In the genomic region with DNA sequence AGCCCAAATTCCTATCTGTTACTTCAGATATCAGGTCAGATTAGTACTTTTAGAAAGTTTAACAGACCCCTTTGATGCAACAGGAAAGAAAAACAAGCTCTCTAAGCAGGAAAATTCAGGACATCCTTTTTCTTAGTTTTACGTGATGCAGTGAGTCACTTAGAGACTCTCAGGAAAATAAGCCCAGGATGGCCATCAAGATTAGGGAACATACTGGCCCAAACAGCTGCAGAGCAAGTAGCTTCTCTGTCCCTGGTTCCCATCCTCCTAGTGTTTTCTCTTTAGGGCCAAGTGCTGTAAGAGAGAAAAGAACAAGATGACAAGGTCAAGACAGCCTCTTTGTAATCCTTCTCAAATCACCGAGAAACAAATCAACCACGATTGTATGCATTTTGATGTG, we compare ENCODE assay signal across 14 cellular contexts.
DNase-seq lines count a peak whose midpoint lies in the region; ATAC-seq and TF ChIP-seq lines count a peak whose summit lies in the region.
"Had no signal": no experiment of that assay in that cellular context is flagged by ENCODE, and none has a peak within 500 bp of the region (broad histone marks: within the 10 kb centered on the region; RNA-seq: fewer than 3 reads in every experiment).

No MANE protein-coding gene starts in this region.

- H3K9me3 ChIP-seq in GM23248 (ENCODE audit: low read depth) = no peaks in the 10 kb centered on the region
- no peaks in the 10 kb centered on the region for H3K9me3 ChIP-seq in SJSA1 (replicated peaks)
- no peaks in the 10 kb centered on the region for H3K9me3 ChIP-seq in esophagus squamous epithelium
- peaks cover 2% of the 10 kb centered on the region for H3K9me3 ChIP-seq in osteoblast (ENCODE audit: low read depth, low read length)
- H3K9me3 ChIP-seq: esophagus muscularis mucosa, SJCRH30 had no signal

- TF ChIP-seq POLR2A in esophagus squamous epithelium (IDR thresholded peaks at IDR 0.05) = no peak

- H3K4me2 ChIP-seq in GM23248 (ENCODE audit: unreplicated experiment) (peak overlapping the region; percentile 42), osteoblast (ENCODE audit: insufficient read depth, low read length) (peak overlapping the region; percentile 21)

- intact Hi-C loops in esophagus squamous epithelium (cut with DNase I) = no loop called here

- in situ Hi-C loops in GM23248 (cut with MboI) = no loop called here

- CTCF ChIA-PET in activated naive CD4-positive, alpha-beta T cell treated with anti-CD3 and anti-CD28 coated beads, Interleukin-2, amount 10 ng/mL, durations not matched to agents 7 days and 5 days (lab: Charles Lee) = no interaction called here

- H3K9me2 ChIP-seq in GM23248 (ENCODE audit: insufficient read depth) = no peaks in the 10 kb centered on the region

- H3K27ac Mint-ChIP-seq in activated naive CD4-positive, alpha-beta T cell treated with anti-CD3 and anti-CD28 coated beads, Interleukin-2, amount 10 ng/mL, durations not matched to agents 7 days and 5 days = no peak overlapping the region
- no peak overlapping the region for H3K27ac Mint-ChIP-seq in stimulated activated memory B cell treated with anti-CD40 and anti-IgM and Interleukin-4, amounts not matched to agents 10 μg/mL and 1 μg/mL and 100 μg/mL, for 72 hours
- H3K27ac Mint-ChIP-seq: activated CD4-positive, alpha-beta T cell treated with anti-CD3 and anti-CD28 coated beads, Interleukin-2, amount 10 ng/mL, durations not matched to agents 7 days and 5 days; activated naive CD8-positive, alpha-beta T cell treated with anti-CD3 and anti-CD28 coated beads, Interleukin-2, amount 10 ng/mL, durations not matched to agents 7 days and 5 days had no signal

- TF ChIP-seq CTCF in esophagus squamous epithelium (IDR thresholded peaks at IDR 0.05) = no peak
- TF ChIP-seq CTCF in osteoblast (IDR thresholded peaks at IDR 0.05; ENCODE audit: extremely low read depth, low read depth, low read length) = no peak

- H3K4me1 Mint-ChIP-seq in activated naive CD4-positive, alpha-beta T cell treated with anti-CD3 and anti-CD28 coated beads, Interleukin-2, amount 10 ng/mL, durations not matched to agents 7 days and 5 days = peaks cover 18% of the 10 kb centered on the region
- no peaks in the 10 kb centered on the region for H3K4me1 Mint-ChIP-seq in stimulated activated memory B cell treated with anti-CD40 and anti-IgM and Interleukin-4, amounts not matched to agents 10 μg/mL and 1 μg/mL and 100 μg/mL, for 72 hours

- peaks cover 9% of the 10 kb centered on the region; the same call in 1 of the 2 replicates for H3F3A ChIP-seq in GM23248 (ENCODE audit: insufficient read depth)

- no peaks in the 10 kb centered on the region for H3K36me3 Mint-ChIP-seq in activated naive CD4-positive, alpha-beta T cell treated with anti-CD3 and anti-CD28 coated beads, Interleukin-2, amount 10 ng/mL, durations not matched to agents 7 days and 5 days
- no peaks in the 10 kb centered on the region for H3K36me3 Mint-ChIP-seq in stimulated activated memory B cell treated with anti-CD40 and anti-IgM and Interleukin-4, amounts not matched to agents 10 μg/mL and 1 μg/mL and 100 μg/mL, for 72 hours

- peak; percentile 46 for DNase-seq in GM23248
- peak in 1 of 2 experiments; percentile 43 for DNase-seq in SJSA1 (ENCODE audit: low read depth in 1 of 2, low spot score in 2 of 2)
- DNase-seq in esophagus squamous epithelium (lab: John Stamatoyannopoulos, UW) = no peak
- DNase-seq in osteoblast (ENCODE audit: insufficient read length, low spot score, missing footprints) = no peak
- DNase-seq in activated naive CD4-positive, alpha-beta T cell treated with anti-CD3 and anti-CD28 coated beads, Interleukin-2, amount 10 ng/mL, durations not matched to agents 7 days and 5 days = no peak
- DNase-seq in activated gamma-delta T cell (lab: John Stamatoyannopoulos, UW) = no peak
- DNase-seq in activated CD4-positive, alpha-beta T cell treated with anti-CD3 and anti-CD28 coated beads, Interleukin-2, amount 50 U/mL, for 48 hours = no peak
- DNase-seq: activated CD4-positive, alpha-beta T cell treated with anti-CD3 and anti-CD28 coated beads, Interleukin-2, amount 10 ng/mL, durations not matched to agents 7 days and 5 days; activated naive CD8-positive, alpha-beta T cell treated with anti-CD3 and anti-CD28 coated beads, Interleukin-2, amount 10 ng/mL, durations not matched to agents 7 days and 5 days; stimulated activated CD8-positive, alpha-beta memory T cell treated with anti-CD3 and anti-CD28 coated beads, Interleukin-4, amount 100 ng/mL, for 48 hours had no signal

- H3K36me3 ChIP-seq in GM23248 (ENCODE audit: low read depth) = no peaks in the 10 kb centered on the region
- peaks cover 35% of the 10 kb centered on the region for H3K36me3 ChIP-seq in SJSA1
- H3K36me3 ChIP-seq in esophagus squamous epithelium = no peaks in the 10 kb centered on the region
- H3K36me3 ChIP-seq in osteoblast (ENCODE audit: insufficient read depth, low read length) = no peaks in the 10 kb centered on the region
- H3K36me3 ChIP-seq: esophagus muscularis mucosa, SJCRH30 had no signal

- H3K79me2 ChIP-seq in GM23248 (ENCODE audit: insufficient read depth) (no peaks in the 10 kb centered on the region), osteoblast (ENCODE audit: insufficient read depth, low read length) (no peaks in the 10 kb centered on the region)

- H3K27ac ChIP-seq in GM23248 (peak overlapping the region; percentile 38; the same call in 1 of the 2 replicates), SJSA1 (peak overlapping the region; percentile 100), esophagus squamous epithelium (peak overlapping the region; percentile 53 to 81 (median 80)), osteoblast (ENCODE audit: low read depth, low read length) (peak overlapping the region; percentile 59)
- H3K27ac ChIP-seq: esophagus muscularis mucosa, SJCRH30 had no signal

- no peak overlapping the region for H3K4me3 ChIP-seq in GM23248
- peak overlapping the region; percentile 48 for H3K4me3 ChIP-seq in SJSA1
- no peak overlapping the region for H3K4me3 ChIP-seq in esophagus squamous epithelium
- no peak overlapping the region for H3K4me3 ChIP-seq in osteoblast (ENCODE audit: insufficient read depth, low read length)
- H3K4me3 ChIP-seq: esophagus muscularis mucosa, K562, SJCRH30 had no signal

- H3K27me3 Mint-ChIP-seq in activated naive CD4-positive, alpha-beta T cell treated with anti-CD3 and anti-CD28 coated beads, Interleukin-2, amount 10 ng/mL, durations not matched to agents 7 days and 5 days = no peaks in the 10 kb centered on the region
- peaks cover 15% of the 10 kb centered on the region for H3K27me3 Mint-ChIP-seq in stimulated activated memory B cell treated with anti-CD40 and anti-IgM and Interleukin-4, amounts not matched to agents 10 μg/mL and 1 μg/mL and 100 μg/mL, for 72 hours
- H3K27me3 Mint-ChIP-seq: activated CD4-positive, alpha-beta T cell treated with anti-CD3 and anti-CD28 coated beads, Interleukin-2, amount 10 ng/mL, durations not matched to agents 7 days and 5 days; activated naive CD8-positive, alpha-beta T cell treated with anti-CD3 and anti-CD28 coated beads, Interleukin-2, amount 10 ng/mL, durations not matched to agents 7 days and 5 days had no signal

- H3K27me3 ChIP-seq in GM23248 (replicated peaks; ENCODE audit: insufficient read depth) = no peaks in the 10 kb centered on the region
- H3K27me3 ChIP-seq in SJSA1 (replicated peaks) = no peaks in the 10 kb centered on the region
- no peaks in the 10 kb centered on the region for H3K27me3 ChIP-seq in esophagus squamous epithelium
- H3K27me3 ChIP-seq in osteoblast (ENCODE audit: insufficient read depth, low read length) = peaks cover 4% of the 10 kb centered on the region
- H3K27me3 ChIP-seq: esophagus muscularis mucosa, SJCRH30 had no signal

- H4K20me1 ChIP-seq in GM23248 (ENCODE audit: insufficient read depth) (no peaks in the 10 kb centered on the region), osteoblast (ENCODE audit: insufficient read depth, low read length) (no peaks in the 10 kb centered on the region)

- H2AFZ ChIP-seq in GM23248 (no peak overlapping the region), osteoblast (ENCODE audit: low read length) (no peak overlapping the region)

- no peaks in the 10 kb centered on the region for H3K9me3 Mint-ChIP-seq in activated naive CD4-positive, alpha-beta T cell treated with anti-CD3 and anti-CD28 coated beads, Interleukin-2, amount 10 ng/mL, durations not matched to agents 7 days and 5 days
- no peaks in the 10 kb centered on the region for H3K9me3 Mint-ChIP-seq in stimulated activated memory B cell treated with anti-CD40 and anti-IgM and Interleukin-4, amounts not matched to agents 10 μg/mL and 1 μg/mL and 100 μg/mL, for 72 hours
- H3K9me3 Mint-ChIP-seq: activated CD4-positive, alpha-beta T cell treated with anti-CD3 and anti-CD28 coated beads, Interleukin-2, amount 10 ng/mL, durations not matched to agents 7 days and 5 days; activated naive CD8-positive, alpha-beta T cell treated with anti-CD3 and anti-CD28 coated beads, Interleukin-2, amount 10 ng/mL, durations not matched to agents 7 days and 5 days had no signal

- H3K4me3 Mint-ChIP-seq in activated naive CD4-positive, alpha-beta T cell treated with anti-CD3 and anti-CD28 coated beads, Interleukin-2, amount 10 ng/mL, durations not matched to agents 7 days and 5 days = no peak overlapping the region
- no peak overlapping the region for H3K4me3 Mint-ChIP-seq in stimulated activated memory B cell treated with anti-CD40 and anti-IgM and Interleukin-4, amounts not matched to agents 10 μg/mL and 1 μg/mL and 100 μg/mL, for 72 hours
- H3K4me3 Mint-ChIP-seq: activated CD4-positive, alpha-beta T cell treated with anti-CD3 and anti-CD28 coated beads, Interleukin-2, amount 10 ng/mL, durations not matched to agents 7 days and 5 days; activated naive CD8-positive, alpha-beta T cell treated with anti-CD3 and anti-CD28 coated beads, Interleukin-2, amount 10 ng/mL, durations not matched to agents 7 days and 5 days had no signal

- H3K4me1 ChIP-seq in GM23248 (ENCODE audit: insufficient read depth) (peaks cover 27% of the 10 kb centered on the region), SJSA1 (replicated peaks) (peaks cover 54% of the 10 kb centered on the region), esophagus squamous epithelium (peaks cover 0 to 37% (median 0%) of the 10 kb centered on the region in 3 donors), osteoblast (ENCODE audit: insufficient read depth, low read length) (peaks cover 27% of the 10 kb centered on the region)

- no peak for ATAC-seq in stimulated activated memory B cell treated with anti-CD40 and anti-IgM and Interleukin-4, amounts not matched to agents 10 μg/mL and 1 μg/mL and 100 μg/mL, for 72 hours
- ATAC-seq: K562 had no signal

- 74 to 81% methylated on average over 3 of the region's 3 CpGs for WGBS in GM23248 (ENCODE audit: low coverage in 1 of 2, low lambda C conversion rate in 2 of 2, missing lambda C conversion rate in 2 of 2), 2 experiments
- WGBS in esophagus squamous epithelium, 2 donors = 34 to 41% methylated on average over 3 of the region's 3 CpGs

- no peak overlapping the region for H3K9ac ChIP-seq in GM23248

Comparison
In these comparisons a context has a peak if more than half of its experiments do, and no peak if none do; other contexts are left out.
1. H3K27ac ChIP-seq: peak in every context shown above with its lines; median percentile 100 in SJSA1; 80 in esophagus squamous epithelium; 59 in osteoblast; 38 in GM23248.